8 cellular contexts compared by ENCODE assay signal in genomic region chr11:128772814-128773213, GRCh38.
DNase-seq lines count a peak whose midpoint lies in the region; ATAC-seq and TF ChIP-seq lines count a peak whose summit lies in the region.

No MANE protein-coding gene starts in this region.

- peaks cover 31% of the 10 kb centered on the region for H3K36me3 Mint-ChIP-seq in activated CD4-positive, alpha-beta memory T cell treated with anti-CD3 and anti-CD28 coated beads for 36 hours

- peak overlapping the region; percentile 65 for H3K27ac Mint-ChIP-seq in activated CD4-positive, alpha-beta memory T cell treated with anti-CD3 and anti-CD28 coated beads for 36 hours

- no peaks in the 10 kb centered on the region for H3K27me3 ChIP-seq in heart left ventricle

- TF ChIP-seq CTCF in heart left ventricle (IDR thresholded peaks at IDR 0.05): no peak

- no peak overlapping the region for H3K4me3 Mint-ChIP-seq in activated CD4-positive, alpha-beta memory T cell treated with anti-CD3 and anti-CD28 coated beads for 36 hours

- H3K4me1 Mint-ChIP-seq in activated CD4-positive, alpha-beta memory T cell treated with anti-CD3 and anti-CD28 coated beads for 36 hours (ENCODE audit: low read depth): peaks cover 38% of the 10 kb centered on the region

- intact Hi-C loops in activated CD4-positive, alpha-beta memory T cell treated with anti-CD3 and anti-CD28 coated beads for 36 hours (cut with micrococcal nuclease): no loop called here
- intact Hi-C loops in heart left ventricle (cut with DNase I): loop anchor here in 2 of 10 donors (5.0 to 10.0 kb wide), 2 partner anchors 81 to 598 kb away; partner anchors contain the start of gene FLI1 (in 1 of the 2)

- H3K4me1 ChIP-seq in heart left ventricle: peaks cover 3 to 64% (median 34%) of the 10 kb centered on the region in 12 donors

- POLR2A ChIA-PET in activated CD4-positive, alpha-beta memory T cell treated with anti-CD3 and anti-CD28 coated beads for 36 hours (lab: Charles Lee): no interaction called here

- no peak overlapping the region for H3K4me3 ChIP-seq in heart left ventricle

- H3K27ac ChIP-seq in heart left ventricle: peak overlapping the region in 1 of 12 donors; percentile 6

- no peaks in the 10 kb centered on the region for H3K9me3 ChIP-seq in heart left ventricle

- CTCF ChIA-PET in activated CD4-positive, alpha-beta memory T cell treated with anti-CD3 and anti-CD28 coated beads for 36 hours (lab: Charles Lee): interaction anchor here (0.7 to 2.4 kb wide), 5 partner anchors 15 to 615 kb away, joined by 3 to 12 read pairs (median 6); no protein-coding TSS in a partner anchor

- H3K36me3 ChIP-seq in heart left ventricle: peaks cover 0 to 94% (median 59%) of the 10 kb centered on the region in 9 donors

- DNase-seq in NCI-H187 treated with DMSO at 0.1 percent for 48 hours (lab: John Stamatoyannopoulos, UW) (peak; percentile 30), heart left ventricle (peak; percentile 50 to 78 (median 64)), RKO (ENCODE audit: low spot score) (no peak), OCI-M1 (lab: John Stamatoyannopoulos, UW) (no peak), HUDEP-2 (lab: John Stamatoyannopoulos, UW; ENCODE audit: unreplicated experiment in 76 of 76) (no peak)
- peak; percentile 58 for DNase-seq in activated CD4-positive, alpha-beta memory T cell treated with anti-CD3 and anti-CD28 coated beads for 36 hours
- DNase-seq in stimulated activated CD8-positive, alpha-beta memory T cell treated with anti-CD3 and anti-CD28 coated beads, Interleukin-7, amount 100 ng/mL, for 1 hour (ENCODE audit: low read depth in 2 of 2): peak; percentile 22 to 31

- H3K27me3 Mint-ChIP-seq in activated CD4-positive, alpha-beta memory T cell treated with anti-CD3 and anti-CD28 coated beads for 36 hours: no peaks in the 10 kb centered on the region

- TF ChIP-seq POLR2A in heart left ventricle (IDR thresholded peaks at IDR 0.05): no peak

- H3K9me3 Mint-ChIP-seq in activated CD4-positive, alpha-beta memory T cell treated with anti-CD3 and anti-CD28 coated beads for 36 hours: no peaks in the 10 kb centered on the region

- 49 to 57% (median 54%) methylated on average over 12 of the region's 12 CpGs for WGBS in heart left ventricle, 4 donors

- no peak for ATAC-seq in heart left ventricle
- ATAC-seq in HG03432 (IDR thresholded peaks at IDR 0.05; ENCODE audit: unreplicated experiment): no peak

Comparison
In these comparisons a context has a peak if more than half of its experiments do, and no peak if none do; other contexts are left out.
1. DNase-seq: peak in NCI-H187 treated with DMSO at 0.1 percent for 48 hours (single experiment), activated CD4-positive, alpha-beta memory T cell treated with anti-CD3 and anti-CD28 coated beads for 36 hours (single experiment), heart left ventricle (5 of 5) and stimulated activated CD8-positive, alpha-beta memory T cell treated with anti-CD3 and anti-CD28 coated beads, Interleukin-7, amount 100 ng/mL, for 1 hour (2 of 2); none in RKO (single experiment), OCI-M1 (single experiment) and HUDEP-2 (0 of 76).